9 cellular contexts compared by ENCODE assay signal in the genomic region with DNA sequence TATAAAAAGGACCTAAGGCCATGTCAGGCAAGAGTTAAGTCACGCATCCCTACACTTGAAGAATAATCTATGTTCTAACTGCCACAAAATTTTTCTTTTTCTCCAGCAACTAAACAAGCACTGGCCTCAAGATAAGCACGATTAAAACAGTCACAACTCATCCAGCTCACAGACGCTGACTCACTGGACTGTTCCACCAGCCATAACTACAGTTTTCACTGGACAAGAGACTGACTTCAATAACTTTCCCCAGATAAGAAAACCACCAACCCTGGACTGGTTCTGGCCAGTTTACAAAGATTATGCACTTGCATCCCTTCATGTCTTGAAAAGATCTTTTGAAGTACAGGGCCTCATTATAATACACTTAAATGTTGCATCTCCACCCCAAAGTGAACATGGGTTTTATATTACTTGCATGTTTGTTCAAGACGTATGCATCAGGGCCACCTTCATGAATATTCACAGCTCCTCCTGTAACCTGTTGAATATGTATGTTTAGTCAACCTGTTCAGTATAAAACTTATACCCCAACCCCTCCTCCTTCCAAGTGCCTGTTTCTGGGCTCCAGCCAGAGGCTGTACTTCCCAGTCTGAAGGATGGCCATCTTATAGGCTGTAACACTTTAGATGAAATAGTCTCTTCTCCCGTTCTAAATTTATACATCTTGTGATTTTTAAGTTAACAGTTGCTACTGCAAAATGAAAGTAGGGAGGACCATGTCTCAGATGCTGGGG.
DNase-seq lines count a peak whose midpoint lies in the region; ATAC-seq, FAIRE-seq and TF ChIP-seq lines count a peak whose summit lies in the region.
"Had no signal": no experiment of that assay in that cellular context is flagged by ENCODE, and none has a peak within 500 bp of the region (broad histone marks: within the 10 kb centered on the region; RNA-seq: fewer than 3 reads in every experiment).

No MANE protein-coding gene starts in this region.

- no peaks in the 10 kb centered on the region for H4K20me1 ChIP-seq in PC-3 (ENCODE audit: low read length)
- H4K20me1 ChIP-seq in fibroblast of lung (ENCODE audit: control insufficient read depth, extremely low read depth, insufficient read depth, low read length): no peaks in the 10 kb centered on the region

- H3K27me3 ChIP-seq in PC-3 (ENCODE audit: low read length) (no peaks in the 10 kb centered on the region), fibroblast of lung (ENCODE audit: control insufficient read depth, insufficient read depth, low read length) (no peaks in the 10 kb centered on the region)

- H3K4me1 Mint-ChIP-seq in activated CD4-positive, alpha-beta T cell treated with anti-CD3 and anti-CD28 coated beads for 36 hours: no peaks in the 10 kb centered on the region
- no peaks in the 10 kb centered on the region for H3K4me1 Mint-ChIP-seq in activated CD4-positive, alpha-beta T cell treated with anti-CD3 and anti-CD28 coated beads, Interleukin-2, amount 10 ng/mL, durations not matched to agents 7 days and 5 days
- H3K4me1 Mint-ChIP-seq in progenitor cell of endocrine pancreas (ENCODE audit: low read depth): peaks cover 9% of the 10 kb centered on the region

- H3K9me3 Mint-ChIP-seq in activated CD4-positive, alpha-beta T cell treated with anti-CD3 and anti-CD28 coated beads for 36 hours (ENCODE audit: low read depth): no peaks in the 10 kb centered on the region
- no peaks in the 10 kb centered on the region for H3K9me3 Mint-ChIP-seq in activated CD4-positive, alpha-beta T cell treated with anti-CD3 and anti-CD28 coated beads, Interleukin-2, amount 10 ng/mL, durations not matched to agents 7 days and 5 days
- H3K9me3 Mint-ChIP-seq in progenitor cell of endocrine pancreas (ENCODE audit: low read depth): no peaks in the 10 kb centered on the region

- TF ChIP-seq CTCF in PC-3 (conservative IDR thresholded peaks at IDR 0.05; ENCODE audit: low read depth, low read length): no peak
- no peak for TF ChIP-seq CTCF in fibroblast of lung (conservative IDR thresholded peaks at IDR 0.05 in 1 of 2, IDR thresholded peaks at IDR 0.05 in 1 of 2; ENCODE audit: low read depth in 1 of 2, low read length in 2 of 2)
- no peak for TF ChIP-seq CTCF in progenitor cell of endocrine pancreas (IDR thresholded peaks at IDR 0.05; ENCODE audit: unreplicated experiment)

- CTCF ChIA-PET in activated CD4-positive, alpha-beta T cell treated with anti-CD3 and anti-CD28 coated beads for 36 hours (lab: Charles Lee): interaction anchor here (1.4 kb wide), 1 partner anchor 209 kb away, joined by 5 read pairs; no protein-coding TSS in a partner anchor
- CTCF ChIA-PET in activated CD4-positive, alpha-beta T cell treated with anti-CD3 and anti-CD28 coated beads, Interleukin-2, amount 10 ng/mL, durations not matched to agents 7 days and 5 days (lab: Charles Lee): no interaction called here
- CTCF ChIA-PET in PC-3 (lab: Charles Lee): interaction anchor here (0.6 kb wide), 1 partner anchor 51 kb away, joined by 6 read pairs; no protein-coding TSS in a partner anchor

- BruUV-seq in PC-3 (replicated peaks; lab: Mats Ljungman, UMichigan): no TSS peak

- H3K9me2 ChIP-seq in PC-3 (replicated peaks; ENCODE audit: low read length): no peaks in the 10 kb centered on the region

- H3K4me2 ChIP-seq in PC-3 (ENCODE audit: low read length): no peak overlapping the region
- H3K4me2 ChIP-seq in fibroblast of lung (ENCODE audit: extremely low read depth, insufficient read depth, low read length): no peak overlapping the region

- intact Hi-C loops in activated CD4-positive, alpha-beta T cell treated with anti-CD3 and anti-CD28 coated beads for 36 hours (cut with DNase I, micrococcal nuclease): no loop called here
- intact Hi-C loops in PC-3 (cut with micrococcal nuclease): no loop called here

- H3K27ac Mint-ChIP-seq in activated CD4-positive, alpha-beta T cell treated with anti-CD3 and anti-CD28 coated beads for 36 hours: no peak overlapping the region
- no peak overlapping the region for H3K27ac Mint-ChIP-seq in activated CD4-positive, alpha-beta T cell treated with anti-CD3 and anti-CD28 coated beads, Interleukin-2, amount 10 ng/mL, durations not matched to agents 7 days and 5 days
- peak overlapping the region; percentile 25 for H3K27ac Mint-ChIP-seq in progenitor cell of endocrine pancreas
- H3K27ac Mint-ChIP-seq: activated CD4-positive, alpha-beta T cell treated with anti-CD3 and anti-CD28 coated beads, Interleukin-2, amount 10 ng/mL, durations not matched to agents 24 days and 14 days had no signal

- peak; percentile 60 for ATAC-seq in activated CD4-positive, alpha-beta T cell treated with anti-CD3 and anti-CD28 coated beads for 36 hours
- peak; percentile 72 for ATAC-seq in PC-3
- ATAC-seq in GM18498 (IDR thresholded peaks at IDR 0.05; ENCODE audit: unreplicated experiment): no peak

- H3K4me3 ChIP-seq in PC-3 (ENCODE audit: low read length): no peak overlapping the region
- no peak overlapping the region for H3K4me3 ChIP-seq in fibroblast of lung (replicated peaks in 1 of 4; ENCODE audit: control extremely low read depth in 1 of 4, insufficient read depth in 1 of 4, low read depth in 3 of 4, low read length in 4 of 4)

- no peaks in the 10 kb centered on the region for H3K9me3 ChIP-seq in PC-3 (ENCODE audit: low read length)
- H3K9me3 ChIP-seq in fibroblast of lung (ENCODE audit: control insufficient read depth, insufficient read depth, low read depth, low read length): no peaks in the 10 kb centered on the region

- no peaks in the 10 kb centered on the region for H3K79me2 ChIP-seq in PC-3 (ENCODE audit: low read length)
- no peaks in the 10 kb centered on the region for H3K79me2 ChIP-seq in fibroblast of lung (ENCODE audit: control insufficient read depth, insufficient read depth, low read length)

- POLR2A ChIA-PET in activated CD4-positive, alpha-beta T cell treated with anti-CD3 and anti-CD28 coated beads for 36 hours (lab: Charles Lee): no interaction called here
- POLR2A ChIA-PET in activated CD4-positive, alpha-beta T cell treated with anti-CD3 and anti-CD28 coated beads, Interleukin-2, amount 10 ng/mL, durations not matched to agents 7 days and 5 days (lab: Charles Lee): interaction anchor here (0.5 kb wide), 1 partner anchor 339 kb away, joined by 4 read pairs; no protein-coding TSS in a partner anchor
- POLR2A ChIA-PET in PC-3 (lab: Charles Lee; ENCODE audit: unreplicated experiment): interaction anchor here (0.5 kb wide), 1 partner anchor 388 kb away, joined by 4 read pairs; no protein-coding TSS in a partner anchor

- H2AFZ ChIP-seq in PC-3 (ENCODE audit: low read length): peak overlapping the region; percentile 20; the same call in 1 of the 2 replicates
- no peak overlapping the region for H2AFZ ChIP-seq in fibroblast of lung (ENCODE audit: low read length)

- H3K9ac ChIP-seq in PC-3 (ENCODE audit: low read length) (no peak overlapping the region), fibroblast of lung (ENCODE audit: insufficient read depth, low read length) (no peak overlapping the region)

- peaks cover 2% of the 10 kb centered on the region for H3K27me3 Mint-ChIP-seq in activated CD4-positive, alpha-beta T cell treated with anti-CD3 and anti-CD28 coated beads for 36 hours
- H3K27me3 Mint-ChIP-seq in activated CD4-positive, alpha-beta T cell treated with anti-CD3 and anti-CD28 coated beads, Interleukin-2, amount 10 ng/mL, durations not matched to agents 7 days and 5 days: peaks cover 25% of the 10 kb centered on the region
- H3K27me3 Mint-ChIP-seq in progenitor cell of endocrine pancreas: peaks cover 4% of the 10 kb centered on the region

- H3F3A ChIP-seq in PC-3 (ENCODE audit: low read length, unreplicated experiment): no peaks in the 10 kb centered on the region

- H3K4me3 Mint-ChIP-seq in activated CD4-positive, alpha-beta T cell treated with anti-CD3 and anti-CD28 coated beads for 36 hours: no peak overlapping the region
- no peak overlapping the region for H3K4me3 Mint-ChIP-seq in activated CD4-positive, alpha-beta T cell treated with anti-CD3 and anti-CD28 coated beads, Interleukin-2, amount 10 ng/mL, durations not matched to agents 7 days and 5 days
- H3K4me3 Mint-ChIP-seq in progenitor cell of endocrine pancreas (ENCODE audit: low read depth): no peak overlapping the region
- H3K4me3 Mint-ChIP-seq: activated CD4-positive, alpha-beta T cell treated with anti-CD3 and anti-CD28 coated beads, Interleukin-2, amount 10 ng/mL, durations not matched to agents 24 days and 14 days had no signal

- H3K36me3 Mint-ChIP-seq in activated CD4-positive, alpha-beta T cell treated with anti-CD3 and anti-CD28 coated beads for 36 hours (ENCODE audit: low read depth): no peaks in the 10 kb centered on the region
- H3K36me3 Mint-ChIP-seq in activated CD4-positive, alpha-beta T cell treated with anti-CD3 and anti-CD28 coated beads, Interleukin-2, amount 10 ng/mL, durations not matched to agents 7 days and 5 days (ENCODE audit: low read depth): no peaks in the 10 kb centered on the region
- no peaks in the 10 kb centered on the region for H3K36me3 Mint-ChIP-seq in progenitor cell of endocrine pancreas (ENCODE audit: insufficient read depth)

- H3K27ac ChIP-seq in PC-3 (ENCODE audit: low read length) (no peak overlapping the region), fibroblast of lung (ENCODE audit: insufficient read depth, low read length) (no peak overlapping the region)

- DNase-seq in activated CD4-positive, alpha-beta T cell treated with anti-CD3 and anti-CD28 coated beads for 36 hours: peak; percentile 22
- no peak for DNase-seq in activated CD4-positive, alpha-beta T cell treated with anti-CD3 and anti-CD28 coated beads, Interleukin-2, amount 10 ng/mL, durations not matched to agents 7 days and 5 days
- DNase-seq in PC-3 (peak; percentile 54), fibroblast of lung (ENCODE audit: low read depth in 2 of 2) (peak; percentile 66 to 96), progenitor cell of endocrine pancreas (ENCODE audit: low spot score, unreplicated experiment) (no peak), HTR-8/SVneo (ENCODE audit: insufficient read length, low spot score) (no peak), SK-N-DZ (ENCODE audit: low spot score) (no peak)
- DNase-seq: activated CD4-positive, alpha-beta T cell treated with anti-CD3 and anti-CD28 coated beads, Interleukin-2, amount 10 ng/mL, durations not matched to agents 24 days and 14 days had no signal

- peaks cover 23% of the 10 kb centered on the region for H3K4me1 ChIP-seq in PC-3 (ENCODE audit: insufficient read depth, low read length)
- H3K4me1 ChIP-seq in fibroblast of lung (ENCODE audit: control insufficient read depth, extremely low read depth, insufficient read depth, low read length): no peaks in the 10 kb centered on the region

- H3K36me3 ChIP-seq in PC-3 (ENCODE audit: low read depth, low read length) (no peaks in the 10 kb centered on the region), fibroblast of lung (ENCODE audit: control insufficient read depth, insufficient read depth, low read length) (no peaks in the 10 kb centered on the region)

- FAIRE-seq in HTR-8/SVneo (lab: Jason Lieb, UNC): no peak

Comparison
In these comparisons a context has a peak if more than half of its experiments do, and no peak if none do; other contexts are left out.
1. DNase-seq: peak in activated CD4-positive, alpha-beta T cell treated with anti-CD3 and anti-CD28 coated beads for 36 hours (single experiment), PC-3 (single experiment) and fibroblast of lung (2 of 2); none in activated CD4-positive, alpha-beta T cell treated with anti-CD3 and anti-CD28 coated beads, Interleukin-2, amount 10 ng/mL, durations not matched to agents 7 days and 5 days (single experiment), progenitor cell of endocrine pancreas (single experiment), HTR-8/SVneo (single experiment) and SK-N-DZ (single experiment).